8 cellular contexts compared by ENCODE assay signal in genomic region chr17:68197091-68197996, GRCh38. TPM values are rescaled to one million over a fixed set of nuclear protein-coding genes. Genes with fewer than 3 reads are reported as not detected.
DNase-seq lines count a peak whose midpoint lies in the region; ATAC-seq and TF ChIP-seq lines count a peak whose summit lies in the region.

No MANE protein-coding gene starts in this region.

- H3K79me1 ChIP-seq in mesenchymal stem cell (replicated peaks; ENCODE audit: low read length, poor library complexity, severe bottlenecking), result no peaks in the 10 kb centered on the region

- H3K18ac ChIP-seq in mesenchymal stem cell (ENCODE audit: low read depth in 1 of 2, low read length in 2 of 2), result no peak overlapping the region

- WGBS in mesenchymal stem cell, result 6% methylated on average over 46 of the region's 53 CpGs
- 2% methylated on average over 53 of the region's 53 CpGs for WGBS in urinary bladder

- H2AK5ac ChIP-seq in mesenchymal stem cell (ENCODE audit: low read length, severe bottlenecking), result no peak overlapping the region

- POLR2A ChIA-PET in activated naive CD8-positive, alpha-beta T cell treated with anti-CD3 and anti-CD28 coated beads, Interleukin-2, amount 10 ng/mL, durations not matched to agents 7 days and 5 days (lab: Charles Lee), result interaction anchor here (1.5 to 6.8 kb wide), 2 partner anchors 15 to 51 kb away, joined by 5 to 44 read pairs; partner anchors contain the start of gene AMZ2

- ATAC-seq in activated naive CD8-positive, alpha-beta T cell treated with anti-CD3 and anti-CD28 coated beads, Interleukin-2, amount 10 ng/mL, durations not matched to agents 7 days and 5 days (ENCODE audit: low read depth), result no peak
- ATAC-seq in HG03095 (IDR thresholded peaks at IDR 0.05; ENCODE audit: unreplicated experiment) (no peak), HG03354 (IDR thresholded peaks at IDR 0.05; ENCODE audit: poor library complexity, severe bottlenecking, unreplicated experiment) (no peak)

- H3K4me1 ChIP-seq in BLaER1 treated with 17β-estradiol and CSF1 and Interleukin-3, amounts not matched to agents 10 nM and 100 nM, result peaks cover 43 to 52% (median 49%) of the 10 kb centered on the region in 10 experiments
- H3K4me1 ChIP-seq in KMS-11 (ENCODE audit: low read depth, poor library complexity, severe bottlenecking) (peaks cover 27% of the 10 kb centered on the region), mesenchymal stem cell (ENCODE audit: control insufficient read depth, insufficient read depth, low read depth, low read length) (peaks cover 36% of the 10 kb centered on the region), urinary bladder (ENCODE audit: insufficient read depth) (peaks cover 4% of the 10 kb centered on the region)

- peaks cover 83 to 96% (median 88%) of the 10 kb centered on the region in 11 experiments for H3K27me3 ChIP-seq in BLaER1 treated with 17β-estradiol and CSF1 and Interleukin-3, amounts not matched to agents 10 nM and 100 nM
- H3K27me3 ChIP-seq in KMS-11 (ENCODE audit: insufficient read depth, low read depth), result peaks cover 31% of the 10 kb centered on the region
- peaks cover 58 to 61% of the 10 kb centered on the region in 2 experiments for H3K27me3 ChIP-seq in mesenchymal stem cell (ENCODE audit: control insufficient read depth in 1 of 2, insufficient read depth in 1 of 2, low read length in 2 of 2)

- no peak overlapping the region for H3K27ac Mint-ChIP-seq in activated naive CD8-positive, alpha-beta T cell treated with anti-CD3 and anti-CD28 coated beads, Interleukin-2, amount 10 ng/mL, durations not matched to agents 7 days and 5 days

- peak overlapping the region; percentile 55 for H3K4me3 Mint-ChIP-seq in activated naive CD8-positive, alpha-beta T cell treated with anti-CD3 and anti-CD28 coated beads, Interleukin-2, amount 10 ng/mL, durations not matched to agents 7 days and 5 days

- H3K23ac ChIP-seq in mesenchymal stem cell (ENCODE audit: low read length in 2 of 2), result peak overlapping the region in 1 of 2 experiments; percentile 79

- H3K9me3 Mint-ChIP-seq in activated naive CD8-positive, alpha-beta T cell treated with anti-CD3 and anti-CD28 coated beads, Interleukin-2, amount 10 ng/mL, durations not matched to agents 7 days and 5 days, result no peaks in the 10 kb centered on the region

- no peak overlapping the region for H4K91ac ChIP-seq in mesenchymal stem cell (ENCODE audit: low read length)

- peak overlapping the region; percentile 35 to 90 (median 69) for H3K4me2 ChIP-seq in BLaER1 treated with 17β-estradiol and CSF1 and Interleukin-3, amounts not matched to agents 10 nM and 100 nM
- H3K4me2 ChIP-seq in KMS-11 (peak overlapping the region; percentile 73), mesenchymal stem cell (ENCODE audit: low read length, poor library complexity, severe bottlenecking) (peak overlapping the region; percentile 59)

- peak overlapping the region; percentile 54; the same call in 1 of the 2 replicates for H2AFZ ChIP-seq in KMS-11 (ENCODE audit: low read depth)
- no peak overlapping the region for H2AFZ ChIP-seq in mesenchymal stem cell (ENCODE audit: low read depth, low read length)

- H2BK120ac ChIP-seq in mesenchymal stem cell (ENCODE audit: low read depth, low read length), result no peak overlapping the region

- H3K4me3 ChIP-seq in BLaER1 treated with 17β-estradiol and CSF1 and Interleukin-3, amounts not matched to agents 10 nM and 100 nM, result peak overlapping the region in 9 of 10 experiments; percentile 21 to 62 (median 44); a peak in 17 of 20 replicates
- no peak overlapping the region for H3K4me3 ChIP-seq in KMS-11 (IDR thresholded peaks at IDR 0.05; ENCODE audit: insufficient read depth, low read depth, low read length)
- no peak overlapping the region for H3K4me3 ChIP-seq in mesenchymal stem cell (ENCODE audit: insufficient read depth in 1 of 2, low read depth in 1 of 2, low read length in 2 of 2)
- H3K4me3 ChIP-seq in urinary bladder (ENCODE audit: low read depth, low read length), result peak overlapping the region; percentile 45

- peaks cover 68% of the 10 kb centered on the region for H3K27me3 Mint-ChIP-seq in activated naive CD8-positive, alpha-beta T cell treated with anti-CD3 and anti-CD28 coated beads, Interleukin-2, amount 10 ng/mL, durations not matched to agents 7 days and 5 days

- no peak overlapping the region for H2BK12ac ChIP-seq in mesenchymal stem cell (ENCODE audit: low read length in 2 of 2)

- H3K14ac ChIP-seq in mesenchymal stem cell (ENCODE audit: low read length in 2 of 2), result no peak overlapping the region

- H3K4ac ChIP-seq in mesenchymal stem cell (ENCODE audit: low read depth in 1 of 2, low read length in 2 of 2), result no peak overlapping the region

- no peak overlapping the region for H3K27ac ChIP-seq in BLaER1 treated with 17β-estradiol and CSF1 and Interleukin-3, amounts not matched to agents 10 nM and 100 nM
- no peak overlapping the region for H3K27ac ChIP-seq in KMS-11
- no peak overlapping the region for H3K27ac ChIP-seq in mesenchymal stem cell (ENCODE audit: low read length, poor library complexity, severe bottlenecking)
- no peak overlapping the region for H3K27ac ChIP-seq in urinary bladder (ENCODE audit: low read depth)

- H3K36me3 ChIP-seq in BLaER1 treated with 17β-estradiol and CSF1 and Interleukin-3, amounts not matched to agents 10 nM and 100 nM, result peaks cover 0 to 5% (median 0%) of the 10 kb centered on the region in 11 experiments; a peak in 1 of 22 replicates
- H3K36me3 ChIP-seq in KMS-11 (ENCODE audit: insufficient read depth) (no peaks in the 10 kb centered on the region), mesenchymal stem cell (ENCODE audit: control insufficient read depth in 1 of 2, insufficient read depth in 2 of 2, low read depth in 1 of 2, low read length in 2 of 2) (peaks cover 0 to 3% of the 10 kb centered on the region in 2 experiments), urinary bladder (ENCODE audit: insufficient read depth) (no peaks in the 10 kb centered on the region)

- peaks cover 18% of the 10 kb centered on the region for H3K4me1 Mint-ChIP-seq in activated naive CD8-positive, alpha-beta T cell treated with anti-CD3 and anti-CD28 coated beads, Interleukin-2, amount 10 ng/mL, durations not matched to agents 7 days and 5 days

- no peak overlapping the region for H2BK5ac ChIP-seq in mesenchymal stem cell (ENCODE audit: low read depth, low read length, poor library complexity, severe bottlenecking)

- no peaks in the 10 kb centered on the region for H3K36me3 Mint-ChIP-seq in activated naive CD8-positive, alpha-beta T cell treated with anti-CD3 and anti-CD28 coated beads, Interleukin-2, amount 10 ng/mL, durations not matched to agents 7 days and 5 days

- DNase-seq in activated naive CD8-positive, alpha-beta T cell treated with anti-CD3 and anti-CD28 coated beads, Interleukin-2, amount 10 ng/mL, durations not matched to agents 7 days and 5 days, result peak; percentile 55
- DNase-seq in mesenchymal stem cell (no peak), OCI-M2 (lab: John Stamatoyannopoulos, UW; ENCODE audit: unreplicated experiment) (no peak)

- H3K9ac ChIP-seq in BLaER1 treated with 17β-estradiol and CSF1 and Interleukin-3, amounts not matched to agents 10 nM and 100 nM, result peak overlapping the region in 1 of 11 experiments; percentile 26; a peak in 1 of 22 replicates
- H3K9ac ChIP-seq in KMS-11 (no peak overlapping the region), mesenchymal stem cell (ENCODE audit: low read length) (no peak overlapping the region)

- no peaks in the 10 kb centered on the region for H3K9me3 ChIP-seq in BLaER1 treated with 17β-estradiol and CSF1 and Interleukin-3, amounts not matched to agents 10 nM and 100 nM (replicated peaks in 1 of 11)
- no peaks in the 10 kb centered on the region for H3K9me3 ChIP-seq in mesenchymal stem cell (ENCODE audit: control insufficient read depth, low read length)

- peaks cover 0 to 72% (median 47%) of the 10 kb centered on the region in 11 experiments; a peak in 17 of 22 replicates for H4K20me1 ChIP-seq in BLaER1 treated with 17β-estradiol and CSF1 and Interleukin-3, amounts not matched to agents 10 nM and 100 nM
- H4K20me1 ChIP-seq in KMS-11 (ENCODE audit: insufficient read depth), result no peaks in the 10 kb centered on the region

- no peak for TF ChIP-seq CTCF in KMS-11 (conservative IDR thresholded peaks at IDR 0.05; ENCODE audit: low read depth, low read length)

- H2BK15ac ChIP-seq in mesenchymal stem cell (ENCODE audit: low read depth, poor library complexity, severe bottlenecking), result no peak overlapping the region

- H3K79me2 ChIP-seq in KMS-11 (ENCODE audit: insufficient read depth, low read depth), result no peaks in the 10 kb centered on the region

- no peak overlapping the region for H4K8ac ChIP-seq in mesenchymal stem cell (ENCODE audit: low read length)

RNA-seq across cellular contexts. Expression of gene AMZ2, which starts 50.5 kb away (rescaled TPM):
- 10 to 100 TPM; 84.2 to 84.5 TPM for total RNA-seq in activated naive CD8-positive, alpha-beta T cell treated with anti-CD3 and anti-CD28 coated beads, Interleukin-2, amount 10 ng/mL, durations not matched to agents 7 days and 5 days
- 106 TPM for polyA plus RNA-seq in mesenchymal stem cell (2013, experiment 1 of 2)
- polyA plus RNA-seq in mesenchymal stem cell (2013, experiment 2 of 2), result 97.9 TPM
- 45.8 TPM for total RNA-seq in urinary bladder
- 54.1 TPM for polyA plus RNA-seq in urinary bladder

Comparison
In these comparisons a context has a peak if more than half of its experiments do, and no peak if none do; other contexts are left out.
1. H3K4me3 ChIP-seq: peak in BLaER1 treated with 17β-estradiol and CSF1 and Interleukin-3, amounts not matched to agents 10 nM and 100 nM (9 of 10) and urinary bladder (single experiment); none in KMS-11 (single experiment) and mesenchymal stem cell (0 of 2).
2. Peak in every context shown above with its lines, with median percentiles within 50 percentile points of each other: H3K4me2 ChIP-seq.